9 cellular contexts compared by ENCODE assay signal in the genomic region with DNA sequence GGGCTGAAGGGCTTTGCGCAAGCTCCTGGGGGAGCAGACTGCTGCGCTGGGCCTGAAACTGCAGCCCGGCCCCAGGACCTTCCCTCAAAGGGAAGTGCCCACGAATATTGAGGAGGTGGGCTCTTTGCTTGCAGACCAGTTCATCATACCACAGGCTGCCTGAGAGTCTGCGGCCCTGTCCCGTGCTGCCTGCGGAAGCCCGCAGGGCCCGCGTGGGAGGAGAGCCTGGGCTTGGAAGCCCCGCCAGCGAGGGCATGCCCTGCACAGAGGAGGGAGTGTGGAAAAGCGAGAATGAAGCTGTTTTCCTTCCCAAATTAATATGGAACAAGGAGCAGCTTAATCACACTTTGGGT.
A peak's percentile ranks its signal among the peaks of the same experiment; 100 is the strongest.
DNase-seq lines count a peak whose midpoint lies in the region; ATAC-seq, FAIRE-seq and TF ChIP-seq lines count a peak whose summit lies in the region.
"Had no signal": no experiment of that assay in that cellular context is flagged by ENCODE, and none has a peak within 500 bp of the region (broad histone marks: within the 10 kb centered on the region; RNA-seq: fewer than 3 reads in every experiment).

No MANE protein-coding gene starts in this region.

- TF ChIP-seq POLR2A in breast epithelium (IDR thresholded peaks at IDR 0.05) (no peak), H54 (IDR thresholded peaks at IDR 0.05; ENCODE audit: low read depth, low read length) (no peak)

- peaks cover 5% of the 10 kb centered on the region for H3K4me1 Mint-ChIP-seq in nephron

- TF ChIP-seq CTCF in breast epithelium (IDR thresholded peaks at IDR 0.05): no peak
- TF ChIP-seq CTCF in nephron (IDR thresholded peaks at IDR 0.05; ENCODE audit: unreplicated experiment in 3 of 3): no peak
- TF ChIP-seq CTCF in OCI-LY7 (conservative IDR thresholded peaks at IDR 0.05; ENCODE audit: low read length): no peak

- BruUV-seq in OCI-LY7 (replicated peaks; lab: Mats Ljungman, UMichigan): no TSS peak

- H3K4me2 ChIP-seq in OCI-LY7 (ENCODE audit: low read length): no peak overlapping the region

- H3K79me2 ChIP-seq in OCI-LY7 (ENCODE audit: insufficient read depth, low read depth, low read length): no peaks in the 10 kb centered on the region

- no peaks in the 10 kb centered on the region for H3K36me3 Mint-ChIP-seq in nephron (ENCODE audit: low read depth)

- no peak for FAIRE-seq in H54 (lab: Jason Lieb, UNC)

- H3K4me3 Mint-ChIP-seq in nephron: peak overlapping the region; percentile 71 to 72 (median 71)

- CTCF ChIA-PET in OCI-LY7 (lab: Charles Lee; ENCODE audit: unreplicated experiment): no interaction called here

- H3K27me3 ChIP-seq in right cardiac atrium (ENCODE audit: control insufficient read depth, insufficient read depth) (no peaks in the 10 kb centered on the region), breast epithelium (peaks cover 0 to 9% of the 10 kb centered on the region in 2 donors)
- H3K27me3 ChIP-seq: brain microvascular endothelial cell had no signal

- POLR2A ChIA-PET in OCI-LY7 (lab: Charles Lee): no interaction called here

- peaks cover 45% of the 10 kb centered on the region for H3K27me3 Mint-ChIP-seq in nephron (ENCODE audit: low read depth)

- no peak overlapping the region for H3K27ac Mint-ChIP-seq in nephron

- intact Hi-C loops in right cardiac atrium (cut with DNase I) (no loop called here), left ventricle myocardium superior (cut with micrococcal nuclease) (no loop called here), breast epithelium (cut with DNase I; ENCODE audit: low total_unique reads) (no loop called here), OCI-LY7 (cut with micrococcal nuclease; ENCODE audit: unreplicated experiment) (no loop called here)

- H3K27ac ChIP-seq in right cardiac atrium (ENCODE audit: low read length) (no peak overlapping the region), breast epithelium (no peak overlapping the region), OCI-LY7 (ENCODE audit: low read depth, low read length, poor library complexity, severe bottlenecking) (no peak overlapping the region)
- H3K27ac ChIP-seq: brain microvascular endothelial cell had no signal

- no peak overlapping the region for H2AFZ ChIP-seq in OCI-LY7 (ENCODE audit: low read length)

- ATAC-seq in right cardiac atrium: peak in 1 of 2 donors; percentile 8
- no peak for ATAC-seq in left ventricle myocardium superior

- H4K20me1 ChIP-seq in OCI-LY7 (ENCODE audit: insufficient read depth, low read length): no peaks in the 10 kb centered on the region

- H3K9me3 ChIP-seq in right cardiac atrium (ENCODE audit: control insufficient read depth, low read length) (no peaks in the 10 kb centered on the region), breast epithelium (no peaks in the 10 kb centered on the region), OCI-LY7 (ENCODE audit: low read length) (no peaks in the 10 kb centered on the region)

- 68% methylated on average over 13 of the region's 13 CpGs for WGBS in right cardiac atrium

- peak in 2 of 3 donors; percentile 37 to 49 for DNase-seq in right cardiac atrium
- no peak for DNase-seq in left ventricle myocardium superior
- no peak for DNase-seq in breast epithelium (ENCODE audit: low spot score in 2 of 2)
- DNase-seq in H54 (ENCODE audit: insufficient read length, low spot score): no peak
- DNase-seq in OCI-LY7 (ENCODE audit: low spot score): no peak
- DNase-seq in NCI-H1417 (lab: John Stamatoyannopoulos, UW): no peak
- no peak for DNase-seq in midbrain (lab: John Stamatoyannopoulos, UW)
- DNase-seq: brain microvascular endothelial cell had no signal

- H3K4me3 ChIP-seq in right cardiac atrium (ENCODE audit: low read length) (no peak overlapping the region), breast epithelium (peak overlapping the region; percentile 58 to 92 (median 75)), OCI-LY7 (ENCODE audit: low read depth, low read length, poor library complexity, severe bottlenecking) (no peak overlapping the region)

- H3K9me2 ChIP-seq in OCI-LY7 (ENCODE audit: insufficient read depth, low read length): no peaks in the 10 kb centered on the region

- H3K36me3 ChIP-seq in breast epithelium (no peaks in the 10 kb centered on the region), OCI-LY7 (ENCODE audit: insufficient read depth, low read length) (no peaks in the 10 kb centered on the region)
- H3K36me3 ChIP-seq: brain microvascular endothelial cell had no signal

- no peaks in the 10 kb centered on the region for H3K9me3 Mint-ChIP-seq in nephron

- H3K4me1 ChIP-seq in right cardiac atrium (ENCODE audit: control insufficient read depth, insufficient read depth, low read length) (no peaks in the 10 kb centered on the region), breast epithelium (no peaks in the 10 kb centered on the region), OCI-LY7 (ENCODE audit: insufficient read depth, low read length, poor library complexity, severe bottlenecking) (no peaks in the 10 kb centered on the region)

Comparison
In these comparisons a context has a peak if more than half of its experiments do, and no peak if none do; other contexts are left out.
1. DNase-seq: peak in right cardiac atrium (2 of 3); none in left ventricle myocardium superior (single experiment), breast epithelium (0 of 2), H54 (single experiment), OCI-LY7 (single experiment), NCI-H1417 (0 of 3) and midbrain (single experiment).
2. H3K4me3 ChIP-seq: peak in breast epithelium (3 of 3); none in right cardiac atrium (single experiment) and OCI-LY7 (single experiment).